ENCODE assay signal across 14 cellular contexts in the genomic region with DNA sequence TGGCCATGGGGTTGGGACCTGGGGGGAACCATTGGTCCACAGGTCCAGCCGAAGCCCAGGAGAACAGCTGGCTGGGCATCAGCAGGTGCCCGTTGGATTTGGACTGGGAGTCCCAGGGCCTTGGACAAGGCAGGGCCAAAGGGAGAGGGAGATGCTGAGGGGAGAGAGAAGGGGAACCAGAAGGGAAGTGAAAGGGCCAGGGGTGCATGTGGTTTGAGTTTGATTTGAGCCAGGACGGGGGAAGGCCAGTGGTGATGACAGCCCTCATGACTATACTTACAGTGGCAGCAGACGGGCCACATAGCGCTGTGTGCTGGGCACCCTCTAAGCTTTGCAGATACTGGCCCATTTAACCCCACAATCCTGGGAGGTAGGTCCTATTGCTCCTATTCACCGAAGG. TPM values are rescaled to one million over a fixed set of nuclear protein-coding genes. Genes with fewer than 3 reads are reported as not detected.
A peak's percentile ranks its signal among the peaks of the same experiment; 100 is the strongest.
DNase-seq lines count a peak whose midpoint lies in the region; ATAC-seq, FAIRE-seq and TF ChIP-seq lines count a peak whose summit lies in the region.
"Had no signal": no experiment of that assay in that cellular context is flagged by ENCODE, and none has a peak within 500 bp of the region (broad histone marks: within the 10 kb centered on the region; RNA-seq: fewer than 3 reads in every experiment).

No MANE protein-coding gene starts in this region.

- no peak overlapping the region for H3K4me2 ChIP-seq in K562 (ENCODE audit: insufficient read depth, low read length)

- H3K27ac ChIP-seq in CD4-positive, alpha-beta T cell (ENCODE audit: low read depth, low read length): no peak overlapping the region
- no peak overlapping the region for H3K27ac ChIP-seq in K562 (ENCODE audit: extremely low read depth, low read depth, low read length)
- H3K27ac ChIP-seq in dorsolateral prefrontal cortex: no peak overlapping the region
- H3K27ac ChIP-seq: neutrophil, thoracic aorta had no signal

- no peaks in the 10 kb centered on the region for H3K36me3 Mint-ChIP-seq in CD4-positive, alpha-beta T cell (ENCODE audit: low read depth)

- no peak for TF ChIP-seq RAD21 in K562 (CRISPR knock-in tag; conservative IDR thresholded peaks at IDR 0.05 in 1 of 2, IDR thresholded peaks at IDR 0.05 in 1 of 2)

- in situ Hi-C loops in K562 (cut with MboI): no loop called here

- H3K4me3 Mint-ChIP-seq in CD4-positive, alpha-beta T cell: peak overlapping the region; percentile 77

- ATAC-seq in CD4-positive, alpha-beta T cell (ENCODE audit: poor library complexity): no peak
- peak; percentile 56 for ATAC-seq in GM19455 (IDR thresholded peaks at IDR 0.05; ENCODE audit: unreplicated experiment)
- peak; percentile 39 for ATAC-seq in HG03520 (IDR thresholded peaks at IDR 0.05; ENCODE audit: unreplicated experiment)
- no peak for ATAC-seq in K562
- no peak for ATAC-seq in HG02973 (IDR thresholded peaks at IDR 0.05; ENCODE audit: unreplicated experiment)

- no peak for TF ChIP-seq POLR2A in K562 (conservative IDR thresholded peaks at IDR 0.05)

- H3K9me1 ChIP-seq in K562 (ENCODE audit: control insufficient read depth, insufficient read depth, low read length): no peaks in the 10 kb centered on the region

- POLR2A ChIA-PET in CD4-positive, alpha-beta T cell (lab: Charles Lee): no interaction called here
- POLR2A ChIA-PET in K562 (lab: Yijun Ruan, JAX): interaction anchor here (0.6 kb wide), 1 partner anchor 30 kb away, joined by 3 read pairs; no protein-coding TSS in a partner anchor

- intact Hi-C loops in CD4-positive, alpha-beta T cell (cut with DNase I, micrococcal nuclease): loop anchor here in 1 of 2 experiments (5.0 to 10.0 kb wide), 2 partner anchors 74 to 266 kb away; a partner anchor contains a TSS
- intact Hi-C loops in K562 (cut with micrococcal nuclease): no loop called here
- intact Hi-C loops in dorsolateral prefrontal cortex (cut with DNase I): no loop called here

- no TSS peak for BruUV-seq in K562 (replicated peaks; lab: Mats Ljungman, UMichigan)

- no peaks in the 10 kb centered on the region for H3K9me3 Mint-ChIP-seq in CD4-positive, alpha-beta T cell

- H3K9ac ChIP-seq in K562 (ENCODE audit: insufficient read depth in 1 of 2, low read depth in 2 of 2, low read length in 2 of 2): peak overlapping the region in 1 of 2 experiments; percentile 21; a peak in 2 of 4 replicates

- DNase-seq in CD4-positive, alpha-beta T cell: no peak
- no peak for DNase-seq in K562 (ENCODE audit: extremely low read depth in 1 of 4, low spot score in 3 of 4)
- DNase-seq in SW 1271 (lab: John Stamatoyannopoulos, UW): no peak
- no peak for DNase-seq in dorsolateral prefrontal cortex
- DNase-seq in ureter (ENCODE audit: low spot score): no peak
- DNase-seq: NCI-H524 treated with DMSO at 0.1 percent for 48 hours; stimulated activated CD4-positive, alpha-beta T cell treated with anti-CD3 and anti-CD28 coated beads, Interleukin-1b, Interleukin-23, amount 100 ng/mL, for 48 hours had no signal

- H3K4me3 ChIP-seq in K562 (no peak overlapping the region), dorsolateral prefrontal cortex (no peak overlapping the region)
- H3K4me3 ChIP-seq: thoracic aorta had no signal

- H3K27me3 ChIP-seq in CD4-positive, alpha-beta T cell (ENCODE audit: control insufficient read depth, insufficient read depth, low read length): peaks cover 36% of the 10 kb centered on the region
- no peaks in the 10 kb centered on the region for H3K27me3 ChIP-seq in K562 (ENCODE audit: control insufficient read depth in 2 of 2, insufficient read depth in 2 of 2, low read length in 2 of 2)
- no peaks in the 10 kb centered on the region for H3K27me3 ChIP-seq in dorsolateral prefrontal cortex

- H4K20me1 ChIP-seq in K562 (replicated peaks; ENCODE audit: control insufficient read depth, insufficient read depth, low read length): peaks cover 22% of the 10 kb centered on the region

- no peaks in the 10 kb centered on the region for H3K9me3 ChIP-seq in CD4-positive, alpha-beta T cell (ENCODE audit: control insufficient read depth, low read length)
- no peaks in the 10 kb centered on the region for H3K9me3 ChIP-seq in K562 (replicated peaks; ENCODE audit: control insufficient read depth, insufficient read depth, low read depth, low read length)
- H3K9me3 ChIP-seq: neutrophil, thoracic aorta had no signal

- CTCF ChIA-PET in CD4-positive, alpha-beta T cell (lab: Charles Lee): no interaction called here
- CTCF ChIA-PET in K562 (lab: Yijun Ruan, JAX; ENCODE audit: low intra/inter-chr PET ratio): no interaction called here

- H3K4me1 Mint-ChIP-seq in CD4-positive, alpha-beta T cell (ENCODE audit: low read depth): peaks cover 16% of the 10 kb centered on the region

- no peak for FAIRE-seq in K562 (lab: Jason Lieb, UNC)
- FAIRE-seq: TTC549 had no signal

- H3K79me2 ChIP-seq in K562 (ENCODE audit: control insufficient read depth, insufficient read depth, low read length): no peaks in the 10 kb centered on the region; the same call in 2 of the 3 replicates

- no peak overlapping the region for H2AFZ ChIP-seq in K562 (ENCODE audit: low read depth, low read length)

- 74% methylated on average over 6 of the region's 6 CpGs for WGBS in K562 (ENCODE audit: insufficient coverage, low coverage, missing lambda C conversion rate)

- TF ChIP-seq CTCF in CD4-positive, alpha-beta T cell (IDR thresholded peaks at IDR 0.05): no peak
- TF ChIP-seq CTCF in K562 (IDR thresholded peaks at IDR 0.05 in 2 of 3, conservative IDR thresholded peaks at IDR 0.05 in 1 of 3; ENCODE audit: insufficient read depth in 2 of 3, low read depth in 1 of 3, low read length in 3 of 3) (no peak), dorsolateral prefrontal cortex (IDR thresholded peaks at IDR 0.05 in 54 of 56, conservative IDR thresholded peaks at IDR 0.05 in 2 of 56; ENCODE audit: low read depth in 1 of 56, partially characterized antibody in 56 of 56) (no peak)

- TF ChIP-seq EP300 in K562 (IDR thresholded peaks at IDR 0.05; ENCODE audit: low read length): no peak

- H3K4me1 ChIP-seq in K562 (replicated peaks in 1 of 2; ENCODE audit: control insufficient read depth in 2 of 2, insufficient read depth in 2 of 2, low read length in 2 of 2): peaks cover 8 to 89% of the 10 kb centered on the region in 2 experiments; a peak in 4 of 5 replicates

- H3K27ac Mint-ChIP-seq in CD4-positive, alpha-beta T cell: no peak overlapping the region

- peaks cover 36% of the 10 kb centered on the region; the same call in 1 of the 3 replicates for H3K36me3 ChIP-seq in K562 (ENCODE audit: control insufficient read depth, insufficient read depth, low read length)
- H3K36me3 ChIP-seq: neutrophil, thoracic aorta had no signal

- peaks cover 40% of the 10 kb centered on the region for H3K27me3 Mint-ChIP-seq in CD4-positive, alpha-beta T cell

RNA-seq across cellular contexts. Expression of a gene that starts 18.8 kb away (rescaled TPM):
- total RNA-seq in CD4-positive, alpha-beta T cell: 1 to 10 TPM; 1.5 to 2.0 TPM
- total RNA-seq in K562 (2011; cell fraction: chromatin; rRNA removed; ENCODE audit: low replicate concordance): 268 and 576 TPM in 2 replicates
- total RNA-seq in K562 (2011; cell fraction: nucleolus; rRNA removed): 387 and 414 TPM in 2 replicates
- total RNA-seq in K562 (2011; cell fraction: nucleoplasm; rRNA removed): 326 and 377 TPM in 2 replicates
- total RNA-seq in K562 (2014; rRNA removed) (29.5 and 37.2 TPM in 2 replicates), K562 (2014; rRNA removed; fragmentation: Illumina TruSeq; extraction: Trizol) (4.5 and 4.9 TPM in 2 replicates), K562 (2015; rRNA removed; fragmentation: Illumina TruSeq; extraction: Trizol) (12.0 and 13.2 TPM in 2 replicates), K562 (2021) (89.7 and 111 TPM in 2 replicates), dorsolateral prefrontal cortex (100 to 1,000 TPM in 70 of 120 experiments, 10 to 100 TPM in 50; 67.4 to 194 (median 105) TPM), ureter (227 TPM)
- polyA plus RNA-seq in K562 (2011; rRNA removed) (18.1 and 39.0 TPM in 2 replicates), K562 (2014; fragmentation: Illumina TruSeq; extraction: Trizol) (19.2 and 34.8 TPM in 2 replicates), K562 (2014; fragmentation: Nextera tagmentation; extraction: Ambion mirVana) (under 1 TPM; 0.04 to 0.06 TPM), K562 (2014; rRNA removed) (49.3 and 67.7 TPM in 2 replicates)
- 28.0 and 43.3 TPM in 2 replicates for polyA plus RNA-seq in K562 (2011; cell fraction: cytosol; rRNA removed)
- polyA plus RNA-seq in K562 (2011; cell fraction: nucleus; rRNA removed): 483 and 499 TPM in 2 replicates
- polyA plus RNA-seq in K562 (2012): 66.2 and 73.2 TPM in 2 replicates
- polyA minus RNA-seq in K562 (2011; rRNA and poly(A)+ RNA removed): 12.6 and 21.4 TPM in 2 replicates
- polyA minus RNA-seq in K562 (2011; cell fraction: cytosol; rRNA and poly(A)+ RNA removed): 33.4 and 47.6 TPM in 2 replicates
- polyA minus RNA-seq in K562 (2011; cell fraction: nucleus; rRNA and poly(A)+ RNA removed): 68.5 and 80.0 TPM in 2 replicates

RNA-seq across cellular contexts. Expression of a gene that starts 25.4 kb away (rescaled TPM):
- 10 to 100 TPM; 38.0 to 38.9 TPM for total RNA-seq in CD4-positive, alpha-beta T cell
- 2.7 and 7.4 TPM in 2 replicates for total RNA-seq in K562 (2011; cell fraction: chromatin; rRNA removed; ENCODE audit: low replicate concordance)
- 13.3 and 15.0 TPM in 2 replicates for total RNA-seq in K562 (2011; cell fraction: nucleolus; rRNA removed)
- total RNA-seq in K562 (2011; cell fraction: nucleoplasm; rRNA removed): 6.9 and 9.5 TPM in 2 replicates
- total RNA-seq in K562 (2014; rRNA removed) (58.3 and 70.7 TPM in 2 replicates), K562 (2014; rRNA removed; fragmentation: Illumina TruSeq; extraction: Trizol) (0.40 and 0.54 TPM in 2 replicates), K562 (2015; rRNA removed; fragmentation: Illumina TruSeq; extraction: Trizol) (10.8 and 11.6 TPM in 2 replicates), K562 (2021) (31.1 and 32.5 TPM in 2 replicates), dorsolateral prefrontal cortex (100 to 1,000 TPM in 3 of 120 experiments, 10 to 100 TPM in 113, 1 to 10 TPM in 4; 6.0 to 422 (median 18.9) TPM), ureter (14.9 TPM)
- polyA plus RNA-seq in K562 (2011; rRNA removed) (14.5 and 15.7 TPM in 2 replicates), K562 (2014; fragmentation: Illumina TruSeq; extraction: Trizol) (2.6 and 12.8 TPM in 2 replicates), K562 (2014; fragmentation: Nextera tagmentation; extraction: Ambion mirVana) (10 to 100 TPM in 1 of 2 experiments, 1 to 10 TPM in 1; 7.2 to 12.2 TPM), K562 (2014; rRNA removed) (50.8 and 56.1 TPM in 2 replicates)
- 26.4 and 90.5 TPM in 2 replicates for polyA plus RNA-seq in K562 (2011; cell fraction: cytosol; rRNA removed)
- polyA plus RNA-seq in K562 (2011; cell fraction: nucleus; rRNA removed): 11.7 and 19.4 TPM in 2 replicates
- polyA plus RNA-seq in K562 (2012): 26.7 and 43.1 TPM in 2 replicates
- polyA minus RNA-seq in K562 (2011; rRNA and poly(A)+ RNA removed): 1.9 and 3.6 TPM in 2 replicates
- 6.9 and 7.5 TPM in 2 replicates for polyA minus RNA-seq in K562 (2011; cell fraction: cytosol; rRNA and poly(A)+ RNA removed)
- polyA minus RNA-seq in K562 (2011; cell fraction: nucleus; rRNA and poly(A)+ RNA removed): 1.9 and 5.0 TPM in 2 replicates

RNA-seq across cellular contexts. Expression of a gene that starts 35.4 kb away (rescaled TPM):
- total RNA-seq in CD4-positive, alpha-beta T cell: not detected
- total RNA-seq in K562 (2011; cell fraction: chromatin; rRNA removed; ENCODE audit: low replicate concordance): 0.35 TPM in 1 of 2 replicates, not detected in the other
- total RNA-seq in K562 (2011; cell fraction: nucleolus; rRNA removed): 0.17 TPM in 1 of 2 replicates, not detected in the other
- total RNA-seq in K562 (2011; cell fraction: nucleoplasm; rRNA removed): not detected in 2 replicates
- total RNA-seq in K562 (2014; rRNA removed): 0.32 TPM in 1 of 2 replicates, not detected in the other
- total RNA-seq in K562 (2014; rRNA removed; fragmentation: Illumina TruSeq; extraction: Trizol): not detected in 2 replicates
- not detected in 2 replicates for total RNA-seq in K562 (2015; rRNA removed; fragmentation: Illumina TruSeq; extraction: Trizol)
- total RNA-seq in K562 (2021): not detected in 2 replicates
- 0.04 TPM in 2 replicates for polyA plus RNA-seq in K562 (2011; rRNA removed)
- 0.04 and 0.06 TPM in 2 replicates for polyA plus RNA-seq in K562 (2011; cell fraction: cytosol; rRNA removed)
- polyA plus RNA-seq in K562 (2011; cell fraction: nucleus; rRNA removed): 0.06 and 0.07 TPM in 2 replicates
- 0.04 and 0.11 TPM in 2 replicates for polyA plus RNA-seq in K562 (2012)
- polyA plus RNA-seq in K562 (2014; fragmentation: Illumina TruSeq; extraction: Trizol): not detected in 2 replicates
- polyA plus RNA-seq in K562 (2014; fragmentation: Nextera tagmentation; extraction: Ambion mirVana): not detected
- not detected in 2 replicates for polyA plus RNA-seq in K562 (2014; rRNA removed)
- not detected in 2 replicates for polyA minus RNA-seq in K562 (2011; rRNA and poly(A)+ RNA removed)
- not detected in 2 replicates for polyA minus RNA-seq in K562 (2011; cell fraction: cytosol; rRNA and poly(A)+ RNA removed)
- 0.13 and 0.22 TPM in 2 replicates for polyA minus RNA-seq in K562 (2011; cell fraction: nucleus; rRNA and poly(A)+ RNA removed)
- under 1 TPM in 2 of 120 experiments, not detected in 118; 0.28 to 0.63 TPM for total RNA-seq in dorsolateral prefrontal cortex
- 6.3 TPM for total RNA-seq in ureter
- total RNA-seq: LHCN-M2 had no signal

RNA-seq across cellular contexts. Expression of a gene that starts 38.8 kb away (rescaled TPM):
- 10 to 100 TPM; 29.0 to 30.9 TPM for total RNA-seq in CD4-positive, alpha-beta T cell
- total RNA-seq in K562 (2011; cell fraction: chromatin; rRNA removed; ENCODE audit: low replicate concordance): 5.7 and 23.9 TPM in 2 replicates
- total RNA-seq in K562 (2011; cell fraction: nucleolus; rRNA removed): 54.5 and 57.7 TPM in 2 replicates
- total RNA-seq in K562 (2011; cell fraction: nucleoplasm; rRNA removed): 14.9 and 19.0 TPM in 2 replicates
- 41.4 and 49.2 TPM in 2 replicates for total RNA-seq in K562 (2014; rRNA removed)
- 0.25 TPM in 1 of 2 replicates, not detected in the other for total RNA-seq in K562 (2014; rRNA removed; fragmentation: Illumina TruSeq; extraction: Trizol)
- 1.9 TPM in 2 replicates for total RNA-seq in K562 (2015; rRNA removed; fragmentation: Illumina TruSeq; extraction: Trizol)
- 40.5 and 44.3 TPM in 2 replicates for total RNA-seq in K562 (2021)
- 5.3 and 10.4 TPM in 2 replicates for polyA plus RNA-seq in K562 (2011; rRNA removed)
- polyA plus RNA-seq in K562 (2011; cell fraction: cytosol; rRNA removed): 18.6 and 66.9 TPM in 2 replicates
- 86.7 and 173 TPM in 2 replicates for polyA plus RNA-seq in K562 (2011; cell fraction: nucleus; rRNA removed)
- polyA plus RNA-seq in K562 (2012): 8.3 and 15.7 TPM in 2 replicates
- 0.21 and 0.61 TPM in 2 replicates for polyA plus RNA-seq in K562 (2014; fragmentation: Illumina TruSeq; extraction: Trizol)
- not detected for polyA plus RNA-seq in K562 (2014; fragmentation: Nextera tagmentation; extraction: Ambion mirVana)
- 33.7 and 43.7 TPM in 2 replicates for polyA plus RNA-seq in K562 (2014; rRNA removed)
- 0.21 TPM in 1 of 2 replicates, not detected in the other for polyA minus RNA-seq in K562 (2011; rRNA and poly(A)+ RNA removed)
- polyA minus RNA-seq in K562 (2011; cell fraction: cytosol; rRNA and poly(A)+ RNA removed): 3.6 and 11.6 TPM in 2 replicates
- 7.2 and 11.6 TPM in 2 replicates for polyA minus RNA-seq in K562 (2011; cell fraction: nucleus; rRNA and poly(A)+ RNA removed)
- total RNA-seq in dorsolateral prefrontal cortex: 10 to 100 TPM in 119 of 120 experiments, 1 to 10 TPM in 1; 8.9 to 60.0 (median 25.0) TPM
- total RNA-seq in ureter: 63.6 TPM

RNA-seq across cellular contexts. Expression of a gene that starts 56.8 kb away (rescaled TPM):
- not detected for total RNA-seq in CD4-positive, alpha-beta T cell
- total RNA-seq in K562 (2011; cell fraction: chromatin; rRNA removed; ENCODE audit: low replicate concordance): 0.30 and 1.0 TPM in 2 replicates
- 0.39 and 0.67 TPM in 2 replicates for total RNA-seq in K562 (2011; cell fraction: nucleolus; rRNA removed)
- 0.23 and 0.29 TPM in 2 replicates for total RNA-seq in K562 (2011; cell fraction: nucleoplasm; rRNA removed)
- total RNA-seq in K562 (2014; rRNA removed): not detected in 2 replicates
- not detected in 2 replicates for total RNA-seq in K562 (2014; rRNA removed; fragmentation: Illumina TruSeq; extraction: Trizol)
- not detected in 2 replicates for total RNA-seq in K562 (2015; rRNA removed; fragmentation: Illumina TruSeq; extraction: Trizol)
- total RNA-seq in K562 (2021): not detected in 2 replicates
- polyA plus RNA-seq in K562 (2011; rRNA removed): 0.04 TPM in 1 of 2 replicates, not detected in the other
- 0.06 TPM in 1 of 2 replicates, not detected in the other for polyA plus RNA-seq in K562 (2011; cell fraction: cytosol; rRNA removed)
- polyA plus RNA-seq in K562 (2011; cell fraction: nucleus; rRNA removed): 0.18 and 0.25 TPM in 2 replicates
- polyA plus RNA-seq in K562 (2012): 0.46 and 0.48 TPM in 2 replicates
- polyA plus RNA-seq in K562 (2014; fragmentation: Illumina TruSeq; extraction: Trizol): not detected in 2 replicates
- not detected for polyA plus RNA-seq in K562 (2014; fragmentation: Nextera tagmentation; extraction: Ambion mirVana)
- polyA plus RNA-seq in K562 (2014; rRNA removed): not detected in 2 replicates
- polyA minus RNA-seq in K562 (2011; rRNA and poly(A)+ RNA removed): not detected in 2 replicates
- not detected in 2 replicates for polyA minus RNA-seq in K562 (2011; cell fraction: cytosol; rRNA and poly(A)+ RNA removed)
- 0.33 TPM in 1 of 2 replicates, not detected in the other for polyA minus RNA-seq in K562 (2011; cell fraction: nucleus; rRNA and poly(A)+ RNA removed)
- total RNA-seq in dorsolateral prefrontal cortex: 1 to 10 TPM in 6 of 120 experiments, under 1 TPM in 63, not detected in 51; 0.13 to 1.8 (median 0.43) TPM
- 0.10 TPM for total RNA-seq in ureter
- total RNA-seq: LHCN-M2 had no signal

Comparison
In these comparisons a context has a peak if more than half of its experiments do, and no peak if none do; other contexts are left out.
1. ATAC-seq: peak in GM19455 (single experiment) and HG03520 (single experiment); none in CD4-positive, alpha-beta T cell (single experiment), K562 (single experiment) and HG02973 (single experiment).